Comparison of ENCODE assay signal across 9 cellular contexts in the genomic region with DNA sequence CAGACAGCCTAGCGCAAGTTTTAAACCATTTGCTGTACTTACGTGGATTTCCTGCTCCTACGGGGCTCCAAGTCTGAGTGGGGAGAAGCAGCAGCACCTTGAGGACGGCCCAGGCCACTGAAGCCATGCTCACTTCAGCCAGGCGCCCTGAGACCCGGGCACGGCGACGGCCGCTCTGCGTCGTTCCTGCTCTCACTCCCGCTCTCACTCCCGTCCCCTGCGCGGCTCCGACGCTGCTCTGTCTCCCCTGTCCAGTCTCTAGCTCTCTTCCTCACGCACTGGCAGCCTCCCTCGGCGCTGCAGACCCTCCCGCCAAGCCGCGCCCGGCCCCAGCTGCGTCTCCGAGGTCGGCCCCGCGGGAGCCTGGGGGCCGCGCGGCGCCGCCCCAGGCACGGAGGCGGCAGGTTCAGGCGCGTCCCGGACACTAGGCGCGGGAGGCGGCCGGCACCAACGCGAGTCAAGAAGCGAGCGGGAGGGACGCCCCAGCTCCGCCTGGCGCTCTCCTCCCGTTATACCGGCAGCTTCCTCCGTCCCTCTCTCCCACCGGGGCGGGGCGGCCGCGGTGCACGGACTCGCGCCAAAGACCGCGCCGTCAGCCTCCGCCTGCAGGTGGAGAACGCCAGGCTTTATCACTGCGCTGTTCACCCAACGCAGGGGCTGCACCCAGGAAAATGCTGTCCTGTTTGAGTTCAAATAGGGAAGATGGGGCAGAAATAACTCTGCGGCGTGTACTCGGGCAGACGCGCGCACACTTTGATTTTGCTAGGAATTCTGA. TPM values are rescaled to one million over a fixed set of nuclear protein-coding genes. Genes with fewer than 3 reads are reported as not detected.
DNase-seq lines count a peak whose midpoint lies in the region; ATAC-seq and TF ChIP-seq lines count a peak whose summit lies in the region.
"Not testable (repeated sequence)": the region's sequence is repeated elsewhere in the genome, so short reads cannot be mapped to it uniquely, and the experiment has no call there.
"Had no signal": no experiment of that assay in that cellular context is flagged by ENCODE, and none has a peak within 500 bp of the region (broad histone marks: within the 10 kb centered on the region; RNA-seq: fewer than 3 reads in every experiment).

Gene CNTNAP3B, minus strand, starts transcription at position 459 of the 775 bp plus-strand sequence. Its CDS starts 332 bp downstream, at position 127.

- not testable (repeated sequence) for H3K9me3 ChIP-seq in osteoblast (ENCODE audit: low read depth, low read length); stomach

- H3K36me3 Mint-ChIP-seq in WTC11: not testable (repeated sequence)

- H3K79me2 ChIP-seq in ACC112 (ENCODE audit: control insufficient read depth, insufficient read depth, low read length, unreplicated experiment); osteoblast (ENCODE audit: insufficient read depth, low read length): not testable (repeated sequence)

- POLR2A ChIA-PET in WTC11 (lab: Charles Lee): not testable (repeated sequence)

- peaks cover 11% of the 10 kb centered on the region for H3K4me1 Mint-ChIP-seq in WTC11

- ATAC-seq in WTC11: peak; percentile 58; the same call in 1 of the 2 replicates

- H3K4me3 ChIP-seq in ACC112 (ENCODE audit: low read depth, low read length): peak within 1 kb of the TSS; percentile 81
- peak within 1 kb of the TSS; percentile 16; the same call in 1 of the 2 replicates for H3K4me3 ChIP-seq in HL-60 (replicated peaks; ENCODE audit: insufficient read depth, low read length)
- peak within 1 kb of the TSS; percentile 42 for H3K4me3 ChIP-seq in osteoblast (ENCODE audit: insufficient read depth, low read length)
- peak within 1 kb of the TSS in 3 of 4 donors; percentile 25 to 39 (median 36) for H3K4me3 ChIP-seq in stomach

- TF ChIP-seq EP300 in stomach (IDR thresholded peaks at IDR 0.05): not testable (repeated sequence)

- H3K27ac Mint-ChIP-seq in WTC11: not testable (repeated sequence)

- not testable (repeated sequence) for H3K27me3 ChIP-seq in ACC112 (ENCODE audit: insufficient read depth, low read length); HL-60 (ENCODE audit: insufficient read depth, poor library complexity, severe bottlenecking); osteoblast (ENCODE audit: insufficient read depth, low read length)
- peaks cover 0 to 20% (median 0%) of the 10 kb centered on the region in 3 donors for H3K27me3 ChIP-seq in stomach

- intact Hi-C loops in stomach (cut with DNase I; ENCODE audit: low total_unique reads): not testable (repeated sequence)

- CTCF ChIA-PET in WTC11 (lab: Charles Lee): not testable (repeated sequence)

- H3K36me3 ChIP-seq in ACC112 (ENCODE audit: insufficient read depth, low read length); osteoblast (ENCODE audit: insufficient read depth, low read length); stomach: not testable (repeated sequence)

- H3K27ac ChIP-seq in ACC112 (ENCODE audit: low read depth, low read length); HL-60 (replicated peaks); osteoblast (ENCODE audit: low read depth, low read length): not testable (repeated sequence)
- H3K27ac ChIP-seq in stomach: peak within 1 kb of the TSS in 1 of 5 donors; percentile 49

- TF ChIP-seq CTCF in HL-60 (IDR thresholded peaks at IDR 0.05; ENCODE audit: insufficient read depth, low read length); WTC11 (IDR thresholded peaks at IDR 0.05); osteoblast (IDR thresholded peaks at IDR 0.05; ENCODE audit: extremely low read depth, low read depth, low read length); stomach (IDR thresholded peaks at IDR 0.05): not testable (repeated sequence)

- WGBS in stomach, 5 donors: 0 to 2% (median 1%) methylated on average over 28 to 42 of the region's 75 CpGs; no CpG with 5 or more reads in 2 of the 5 donors

- H2AFZ ChIP-seq in ACC112 (ENCODE audit: low read length, unreplicated experiment); osteoblast (ENCODE audit: low read length): not testable (repeated sequence)

- H3K4me3 Mint-ChIP-seq in WTC11: peak within 1 kb of the TSS; percentile 44

- TF ChIP-seq POLR2A in stomach (IDR thresholded peaks at IDR 0.05): not testable (repeated sequence)

- peak in 1 of 2 experiments; percentile 2 for DNase-seq in HL-60 (ENCODE audit: low read depth in 1 of 2, low spot score in 1 of 2)
- DNase-seq in WTC11 (ENCODE audit: low spot score): peak; percentile 17
- DNase-seq in dermis blood vessel endothelial cell: peak; percentile 33
- DNase-seq in glomerular endothelial cell (ENCODE audit: extremely low read depth, low read depth, low spot score); osteoblast (ENCODE audit: insufficient read length, low spot score, missing footprints); stomach: not testable (repeated sequence)
- DNase-seq in kidney tubule cell (ENCODE audit: low spot score): peak; percentile 1

- not testable (repeated sequence) for H3K4me2 ChIP-seq in osteoblast (ENCODE audit: insufficient read depth, low read length)

- not testable (repeated sequence) for H3K4me1 ChIP-seq in ACC112 (ENCODE audit: control insufficient read depth, insufficient read depth, low read length, unreplicated experiment); osteoblast (ENCODE audit: insufficient read depth, low read length); stomach

- H4K20me1 ChIP-seq in osteoblast (ENCODE audit: insufficient read depth, low read length): not testable (repeated sequence)

- not testable (repeated sequence) for H3K27me3 Mint-ChIP-seq in WTC11 (ENCODE audit: low read depth)

- H3K9me3 Mint-ChIP-seq in WTC11: not testable (repeated sequence)

RNA-seq across cellular contexts. Expression of gene CNTNAP3B, which starts in this region (rescaled TPM):
- 1.2 to 2.8 TPM (median 2.0 TPM) in 3 replicates for total RNA-seq in WTC11 (2021)
- total RNA-seq in dermis blood vessel endothelial cell: 87.2 and 232 TPM in 2 replicates
- 18.8 and 51.5 TPM in 2 replicates for total RNA-seq in glomerular endothelial cell
- 15.0 and 30.8 TPM in 2 replicates for total RNA-seq in osteoblast
- total RNA-seq in stomach: 10 to 100 TPM in 3 of 5 donors, 1 to 10 TPM in 2; 1.8 to 29.2 (median 10.3) TPM
- polyA plus RNA-seq in stomach: 1 to 10 TPM in 2 of 3 donors, under 1 TPM in 1; 0.25 to 6.9 (median 1.5) TPM
- total RNA-seq: OCI-LY7 had no signal

Comparison
In these comparisons a context has a peak if more than half of its experiments do, and no peak if none do; other contexts are left out.
1. H3K4me3 ChIP-seq: peak in every context shown above with its lines; median percentile 81 in ACC112; 42 in osteoblast; 36 in stomach; 16 in HL-60.